In genomic region chr2:142621287-142621686, GRCh38 we compare ENCODE assay signal across 8 cellular contexts.
"Had no signal": no experiment of that assay in that cellular context is flagged by ENCODE, and none has a peak within 500 bp of the region (broad histone marks: within the 10 kb centered on the region; RNA-seq: fewer than 3 reads in every experiment).

No MANE protein-coding gene starts in this region.

- H3K4me3 ChIP-seq: GM12878 had no signal

- DNase-seq: GDM1, GF-D8 had no signal

- FAIRE-seq: G401.6, GM12878, GM12891, GM12892, GM18507, GM19239 had no signal
